Comparison of ENCODE assay signal across 13 cellular contexts in the genomic region with DNA sequence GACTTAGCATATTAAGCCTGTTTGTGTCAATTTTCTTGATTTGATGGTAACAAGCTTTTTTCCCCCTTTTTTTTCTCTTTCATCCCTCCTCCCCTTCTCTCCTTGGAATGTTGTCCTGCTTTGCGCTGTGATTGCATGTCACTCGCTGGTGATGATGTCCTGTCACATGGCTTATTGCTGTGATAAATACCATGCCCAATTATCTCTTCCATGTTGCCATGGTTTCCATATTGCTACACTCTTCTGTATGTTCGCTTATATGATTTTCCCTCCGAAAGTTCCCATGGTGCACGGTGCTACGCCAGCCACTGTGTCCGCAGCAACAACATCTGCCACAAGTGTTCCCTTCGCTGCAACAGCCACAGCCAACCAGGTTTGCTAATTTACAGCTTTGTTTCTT.
A peak's percentile ranks its signal among the peaks of the same experiment; 100 is the strongest.
DNase-seq lines count a peak whose midpoint lies in the region; ATAC-seq lines count a peak whose summit lies in the region.
"Had no signal": no experiment of that assay in that cellular context is flagged by ENCODE, and none has a peak within 500 bp of the region (broad histone marks: within the 10 kb centered on the region; RNA-seq: fewer than 3 reads in every experiment).

No MANE protein-coding gene starts in this region.

- peaks cover 54% of the 10 kb centered on the region for H3K36me3 Mint-ChIP-seq in activated naive CD8-positive, alpha-beta T cell treated with anti-CD3 and anti-CD28 coated beads, Interleukin-2, amount 50 U/mL, for 24 hours (ENCODE audit: low read depth)

- DNase-seq in Right ventricle myocardium superior (peak; percentile 26), cardiac septum (ENCODE audit: low spot score) (no peak), SK-N-DZ (ENCODE audit: low spot score) (peak; percentile 88), T-helper 1 cell (no peak)
- DNase-seq in activated naive CD8-positive, alpha-beta T cell treated with anti-CD3 and anti-CD28 coated beads, Interleukin-2, amount 50 U/mL, for 24 hours, result no peak
- DNase-seq: DMS79 treated with DMSO at 0.1 percent for 48 hours, NCI-H1417 treated with DMSO at 0.1 percent for 48 hours, NCI-H2029, NCI-H510A treated with DMSO at 0.1 percent for 48 hours had no signal

- intact Hi-C loops in Right ventricle myocardium superior (cut with DNase I) (no loop called here), cardiac septum (cut with DNase I) (no loop called here)

- H3K4me1 Mint-ChIP-seq in activated naive CD8-positive, alpha-beta T cell treated with anti-CD3 and anti-CD28 coated beads, Interleukin-2, amount 50 U/mL, for 24 hours, result peaks cover 53% of the 10 kb centered on the region

- H3K4me3 Mint-ChIP-seq in activated naive CD8-positive, alpha-beta T cell treated with anti-CD3 and anti-CD28 coated beads, Interleukin-2, amount 50 U/mL, for 24 hours, result no peak overlapping the region
- H3K4me3 Mint-ChIP-seq: CD14-positive monocyte, IgD-negative memory B cell had no signal

- no peak for ATAC-seq in Right ventricle myocardium superior (ENCODE audit: poor library complexity)
- ATAC-seq in activated naive CD8-positive, alpha-beta T cell treated with anti-CD3 and anti-CD28 coated beads, Interleukin-2, amount 50 U/mL, for 24 hours, result no peak
- ATAC-seq in HG02981 (IDR thresholded peaks at IDR 0.05; ENCODE audit: unreplicated experiment), result no peak
- no peak for ATAC-seq in GM21367 (IDR thresholded peaks at IDR 0.05; ENCODE audit: unreplicated experiment)

- no peaks in the 10 kb centered on the region for H3K9me3 Mint-ChIP-seq in activated naive CD8-positive, alpha-beta T cell treated with anti-CD3 and anti-CD28 coated beads, Interleukin-2, amount 50 U/mL, for 24 hours
- H3K9me3 Mint-ChIP-seq: CD14-positive monocyte, IgD-negative memory B cell had no signal

- peak overlapping the region; percentile 25 for H3K27ac Mint-ChIP-seq in activated naive CD8-positive, alpha-beta T cell treated with anti-CD3 and anti-CD28 coated beads, Interleukin-2, amount 50 U/mL, for 24 hours

- H3K27me3 Mint-ChIP-seq in activated naive CD8-positive, alpha-beta T cell treated with anti-CD3 and anti-CD28 coated beads, Interleukin-2, amount 50 U/mL, for 24 hours, result no peaks in the 10 kb centered on the region
- H3K27me3 Mint-ChIP-seq: IgD-negative memory B cell had no signal

Comparison
In these comparisons a context has a peak if more than half of its experiments do, and no peak if none do; other contexts are left out.
1. DNase-seq: peak in Right ventricle myocardium superior (single experiment) and SK-N-DZ (single experiment); none in cardiac septum (single experiment), activated naive CD8-positive, alpha-beta T cell treated with anti-CD3 and anti-CD28 coated beads, Interleukin-2, amount 50 U/mL, for 24 hours (single experiment) and T-helper 1 cell (0 of 5).